19 cellular contexts compared by ENCODE assay signal in the genomic region with DNA sequence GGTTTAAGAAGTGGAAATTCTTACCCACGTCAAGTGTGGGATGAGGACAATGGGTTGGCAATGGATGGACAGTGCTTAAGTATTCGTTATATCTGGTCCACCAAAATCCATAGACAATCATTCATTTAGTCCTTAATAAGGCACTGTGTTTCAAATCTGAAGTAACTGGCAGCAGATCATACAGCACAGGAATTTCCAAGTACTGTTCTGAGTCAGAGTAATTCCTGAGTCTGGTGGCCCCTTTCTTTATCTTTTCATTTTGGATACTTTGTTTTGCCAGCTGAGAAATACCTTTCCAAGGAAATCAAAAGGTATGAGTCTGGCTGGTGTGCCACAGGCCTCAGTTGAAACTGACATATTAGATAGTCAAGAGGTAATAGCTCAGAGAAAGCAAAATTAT. TPM values are rescaled to one million over a fixed set of nuclear protein-coding genes. Genes with fewer than 3 reads are reported as not detected.
DNase-seq lines count a peak whose midpoint lies in the region; ATAC-seq and TF ChIP-seq lines count a peak whose summit lies in the region.
"Had no signal": no experiment of that assay in that cellular context is flagged by ENCODE, and none has a peak within 500 bp of the region (broad histone marks: within the 10 kb centered on the region; RNA-seq: fewer than 3 reads in every experiment).

No MANE protein-coding gene starts in this region.

- 0 out of 2 replicates have a peak overlapping the region, but pooled peaks have one; percentile 30 for H2BK20ac ChIP-seq in IMR-90 (ENCODE audit: low read depth, low read length)

- 80% methylated on average over 1 of the region's 2 CpGs; no CpG with 5 or more reads in 1 of the 2 experiments for WGBS in IMR-90 (ENCODE audit: extremely low coverage in 2 of 2, insufficient read length in 1 of 2), 2 experiments

- no peaks in the 10 kb centered on the region for H3K4me1 ChIP-seq in IMR-90 (ENCODE audit: control insufficient read depth, insufficient read depth, low read length)
- H3K4me1 ChIP-seq in effector memory CD4-positive, alpha-beta T cell (ENCODE audit: control insufficient read depth, insufficient read depth, low read length, poor library complexity, severe bottlenecking), result no peaks in the 10 kb centered on the region
- H3K4me1 ChIP-seq: Caco-2 had no signal

- no peak overlapping the region for H3K14ac ChIP-seq in IMR-90 (replicated peaks; ENCODE audit: low read depth, low read length)

- H4K8ac ChIP-seq in IMR-90 (ENCODE audit: low read depth in 2 of 2, low read length in 2 of 2), result no peak overlapping the region

- H3K18ac ChIP-seq in IMR-90 (ENCODE audit: low read depth, low read length), result no peak overlapping the region

- H2BK5ac ChIP-seq in IMR-90 (ENCODE audit: low read depth, low read length, poor library complexity, severe bottlenecking), result no peak overlapping the region

- H2AFZ ChIP-seq in IMR-90 (replicated peaks; ENCODE audit: low read length, poor library complexity), result no peak overlapping the region
- H2AFZ ChIP-seq: GM23338 had no signal

- no peak overlapping the region for H2BK15ac ChIP-seq in IMR-90 (ENCODE audit: low read depth, low read length)

- peak overlapping the region; percentile 6; the same call in 1 of the 2 replicates for H2BK120ac ChIP-seq in IMR-90 (ENCODE audit: low read depth, low read length)

- no TSS peak for BruUV-seq in IMR-90 (replicated peaks; lab: Mats Ljungman, UMichigan)

- H3K56ac ChIP-seq in IMR-90 (ENCODE audit: extremely low read depth, insufficient read depth, low read length), result no peak overlapping the region

- H3K27me3 ChIP-seq in IMR-90 (ENCODE audit: control insufficient read depth, insufficient read depth, low read length), result no peaks in the 10 kb centered on the region
- H3K27me3 ChIP-seq in brain microvascular endothelial cell (replicated peaks), result no peaks in the 10 kb centered on the region
- no peaks in the 10 kb centered on the region for H3K27me3 ChIP-seq in effector memory CD4-positive, alpha-beta T cell (replicated peaks; ENCODE audit: control insufficient read depth, insufficient read depth, low read length, poor library complexity, severe bottlenecking)

- H4K5ac ChIP-seq in IMR-90 (ENCODE audit: low read depth, low read length), result no peak overlapping the region; the same call in 1 of the 2 replicates

- POLR2A ChIA-PET in IMR-90 (lab: Charles Lee; ENCODE audit: unreplicated experiment), result no interaction called here

- no peak for TF ChIP-seq CTCF in IMR-90 (conservative IDR thresholded peaks at IDR 0.05; ENCODE audit: low read depth, low read length)
- no peak for TF ChIP-seq CTCF in brain microvascular endothelial cell (IDR thresholded peaks at IDR 0.05; ENCODE audit: low read depth, low read length, missing control alignments)
- no peak for TF ChIP-seq CTCF in fibroblast of mammary gland (conservative IDR thresholded peaks at IDR 0.05; ENCODE audit: control insufficient read depth, insufficient read depth, low read depth, low read length)

- in situ Hi-C loops in IMR-90 (cut with MboI; ENCODE audit: low sequenced_read_pairs), result no loop called here
- in situ Hi-C loops in brain microvascular endothelial cell (cut with HindIII; ENCODE audit: low pct_ligation_motif_present, low sequenced_read_pairs), result no loop called here

- H3K9me1 ChIP-seq in IMR-90 (ENCODE audit: insufficient read depth, low read length), result no peaks in the 10 kb centered on the region

- no peak overlapping the region for H3K4me2 ChIP-seq in IMR-90 (ENCODE audit: low read depth, low read length)
- H3K4me2 ChIP-seq: GM23338 had no signal

- H3K36me3 ChIP-seq in IMR-90 (ENCODE audit: control insufficient read depth, insufficient read depth, low read length), result no peaks in the 10 kb centered on the region
- H3K36me3 ChIP-seq in brain microvascular endothelial cell (replicated peaks), result no peaks in the 10 kb centered on the region
- H3K36me3 ChIP-seq in effector memory CD4-positive, alpha-beta T cell (ENCODE audit: control insufficient read depth, insufficient read depth, low read length), result no peaks in the 10 kb centered on the region

- CTCF ChIA-PET in IMR-90 (lab: Yijun Ruan, JAX), result no interaction called here

- dilution Hi-C loops in IMR-90 (cut with HindIII; ENCODE audit: low sequenced_read_pairs, unreplicated experiment), result no loop called here

- peak; percentile 9 for DNase-seq in IMR-90
- peak; percentile 8 for DNase-seq in brain microvascular endothelial cell
- peak; percentile 11 for DNase-seq in fibroblast of mammary gland (ENCODE audit: low read depth)
- peak; percentile 37 for DNase-seq in iris pigment epithelial cell (ENCODE audit: low read depth)
- no peak for DNase-seq in effector memory CD4-positive, alpha-beta T cell
- no peak for DNase-seq in DMS114 treated with DMSO at 0.1 percent for 48 hours (lab: John Stamatoyannopoulos, UW; ENCODE audit: unreplicated experiment)
- DNase-seq: ACHN; Caco-2; CD4-positive, alpha-beta T cell; DMS153; DMS79; GDM1; HCEC 1CT; KG1 had no signal

- H3K23ac ChIP-seq in IMR-90 (ENCODE audit: low read depth, low read length), result no peak overlapping the region

- no peak for TF ChIP-seq RAD21 in IMR-90 (IDR thresholded peaks at IDR 0.05; ENCODE audit: low read length)

- H3K27ac ChIP-seq in IMR-90 (ENCODE audit: insufficient read depth, low read length) (no peak overlapping the region), brain microvascular endothelial cell (no peak overlapping the region)
- H3K27ac ChIP-seq in effector memory CD4-positive, alpha-beta T cell (ENCODE audit: insufficient read depth, low read length, poor library complexity, severe bottlenecking), result no peak overlapping the region
- H3K27ac ChIP-seq: C4-2B had no signal

- no peak for ATAC-seq in IMR-90 (ENCODE audit: low read depth)
- no peak for ATAC-seq in GM21737 (IDR thresholded peaks at IDR 0.05; ENCODE audit: unreplicated experiment)
- ATAC-seq in HG03354 (IDR thresholded peaks at IDR 0.05; ENCODE audit: poor library complexity, severe bottlenecking, unreplicated experiment), result no peak
- ATAC-seq: GM23338, HepG2 had no signal

- H3K4me3 ChIP-seq in IMR-90 (ENCODE audit: insufficient read depth, low read depth, low read length) (no peak overlapping the region), brain microvascular endothelial cell (ENCODE audit: low read depth, low read length) (no peak overlapping the region), fibroblast of mammary gland (ENCODE audit: control insufficient read depth, low read depth, low read length) (no peak overlapping the region)
- no peak overlapping the region for H3K4me3 ChIP-seq in effector memory CD4-positive, alpha-beta T cell (ENCODE audit: insufficient read depth, low read depth, low read length, poor library complexity, severe bottlenecking)
- H3K4me3 ChIP-seq: GM23338 had no signal

- no peak overlapping the region for H2AK5ac ChIP-seq in IMR-90 (ENCODE audit: low read depth, low read length)

- H3K4ac ChIP-seq in IMR-90 (ENCODE audit: low read depth, low read length), result no peak overlapping the region

- no peaks in the 10 kb centered on the region for H3K79me1 ChIP-seq in IMR-90 (ENCODE audit: low read depth in 1 of 2, low read length in 2 of 2)

- no peak overlapping the region for H4K91ac ChIP-seq in IMR-90 (ENCODE audit: insufficient read depth, low read depth, low read length)

- no peaks in the 10 kb centered on the region for H3K9me3 ChIP-seq in IMR-90 (ENCODE audit: control insufficient read depth, insufficient read depth, low read length)
- H3K9me3 ChIP-seq in effector memory CD4-positive, alpha-beta T cell (ENCODE audit: control insufficient read depth, low read length), result no peaks in the 10 kb centered on the region
- H3K9me3 ChIP-seq: Caco-2 had no signal

- no peak for TF ChIP-seq POLR2A in IMR-90 (IDR thresholded peaks at IDR 0.05; ENCODE audit: low read depth, low read length)

- no peak overlapping the region for H3K9ac ChIP-seq in IMR-90 (ENCODE audit: low read depth, low read length)

- H2AK9ac ChIP-seq in IMR-90 (replicated peaks; ENCODE audit: low read depth, low read length, poor library complexity), result no peak overlapping the region

- intact Hi-C loops in IMR-90 (cut with micrococcal nuclease), result no loop called here

- no peaks in the 10 kb centered on the region for H4K20me1 ChIP-seq in IMR-90 (ENCODE audit: insufficient read depth, low read length)

TF ChIP-seq in IMR-90, 13 proteins besides CTCF, POLR2A, EP300 and RAD21 (continues in another document):
- TF ChIP-seq MAFK (IDR thresholded peaks at IDR 0.05; ENCODE audit: low read depth, low read length) (no peak), CEBPB (IDR thresholded peaks at IDR 0.05; ENCODE audit: low read depth, low read length) (no peak), SMC3 (IDR thresholded peaks at IDR 0.05; ENCODE audit: low read depth, low read length) (no peak), MXI1 (IDR thresholded peaks at IDR 0.05; ENCODE audit: borderline replicate concordance, low read depth, low read length) (no peak), FOS (IDR thresholded peaks at IDR 0.05; ENCODE audit: low read depth, low read length) (no peak), BHLHE40 (IDR thresholded peaks at IDR 0.05; ENCODE audit: low read depth, low read length) (no peak), CHD1 (IDR thresholded peaks at IDR 0.05; ENCODE audit: low read depth, low read length) (no peak), NFE2L2 (IDR thresholded peaks at IDR 0.05; ENCODE audit: low read depth, low read length) (no peak), RFX5 (IDR thresholded peaks at IDR 0.05; ENCODE audit: low read depth, low read length) (no peak), MAZ (IDR thresholded peaks at IDR 0.05; ENCODE audit: borderline replicate concordance, low read depth, low read length) (no peak)
- TF ChIP-seq, protein P1, sequence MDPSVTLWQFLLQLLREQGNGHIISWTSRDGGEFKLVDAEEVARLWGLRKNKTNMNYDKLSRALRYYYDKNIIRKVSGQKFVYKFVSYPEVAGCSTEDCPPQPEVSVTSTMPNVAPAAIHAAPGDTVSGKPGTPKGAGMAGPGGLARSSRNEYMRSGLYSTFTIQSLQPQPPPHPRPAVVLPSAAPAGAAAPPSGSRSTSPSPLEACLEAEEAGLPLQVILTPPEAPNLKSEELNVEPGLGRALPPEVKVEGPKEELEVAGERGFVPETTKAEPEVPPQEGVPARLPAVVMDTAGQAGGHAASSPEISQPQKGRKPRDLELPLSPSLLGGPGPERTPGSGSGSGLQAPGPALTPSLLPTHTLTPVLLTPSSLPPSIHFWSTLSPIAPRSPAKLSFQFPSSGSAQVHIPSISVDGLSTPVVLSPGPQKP (IDR thresholded peaks at IDR 0.05; ENCODE audit: borderline replicate concordance, low read depth, low read length), result no peak

RNA-seq across cellular contexts. Expression of a gene that starts 31.4 kb away (rescaled TPM):
- 0.54 and 1.7 TPM in 2 replicates for total RNA-seq in IMR-90 (2012; rRNA removed)
- 0.67 and 1.4 TPM in 2 replicates for polyA plus RNA-seq in IMR-90 (2012; rRNA removed)
- 0.11 and 0.12 TPM in 2 replicates for polyA plus RNA-seq in IMR-90 (2012; cell fraction: cytosol; rRNA removed)
- 0.27 and 2.2 TPM in 2 replicates for polyA plus RNA-seq in IMR-90 (2012; cell fraction: nucleus; rRNA removed; ENCODE audit: low replicate concordance)

RNA-seq across cellular contexts. Expression of a gene that starts 51.5 kb away (rescaled TPM):
- 50.5 and 83.3 TPM in 2 replicates for total RNA-seq in IMR-90 (2012; rRNA removed)
- polyA plus RNA-seq in IMR-90 (2012; rRNA removed), result 15.7 and 22.8 TPM in 2 replicates
- 2.1 and 3.5 TPM in 2 replicates for polyA plus RNA-seq in IMR-90 (2012; cell fraction: cytosol; rRNA removed)
- 5.7 and 71.3 TPM in 2 replicates for polyA plus RNA-seq in IMR-90 (2012; cell fraction: nucleus; rRNA removed; ENCODE audit: low replicate concordance)

Comparison
In these comparisons a context has a peak if more than half of its experiments do, and no peak if none do; other contexts are left out.
1. DNase-seq: peak in IMR-90 (single experiment), brain microvascular endothelial cell (single experiment), fibroblast of mammary gland (single experiment) and iris pigment epithelial cell (single experiment); none in effector memory CD4-positive, alpha-beta T cell (0 of 3) and DMS114 treated with DMSO at 0.1 percent for 48 hours (single experiment).